In genomic region chr10:33315891-33316290, GRCh38 we compare ENCODE assay signal across 19 cellular contexts. TPM values are rescaled to one million over a fixed set of nuclear protein-coding genes. Genes with fewer than 3 reads are reported as not detected.
A peak's percentile ranks its signal among the peaks of the same experiment; 100 is the strongest.
DNase-seq lines count a peak whose midpoint lies in the region; ATAC-seq, FAIRE-seq and TF ChIP-seq lines count a peak whose summit lies in the region.
"Had no signal": no experiment of that assay in that cellular context is flagged by ENCODE, and none has a peak within 500 bp of the region (broad histone marks: within the 10 kb centered on the region; RNA-seq: fewer than 3 reads in every experiment).

No MANE protein-coding gene starts in this region.

- H3K27me3 ChIP-seq in K562 (ENCODE audit: control insufficient read depth in 2 of 2, insufficient read depth in 2 of 2, low read length in 2 of 2) (peaks cover 0 to 5% of the 10 kb centered on the region in 2 experiments; a peak in 1 of 5 replicates), hepatocyte (no peaks in the 10 kb centered on the region), subcutaneous abdominal adipose tissue (ENCODE audit: control insufficient read depth in 5 of 5, insufficient read depth in 4 of 5, low read length in 5 of 5) (no peaks in the 10 kb centered on the region), H7 (ENCODE audit: control insufficient read depth, insufficient read depth, low read length) (no peaks in the 10 kb centered on the region)
- H3K27me3 ChIP-seq: adrenal gland had no signal

- TF ChIP-seq CTCF in K562 (IDR thresholded peaks at IDR 0.05 in 2 of 3, conservative IDR thresholded peaks at IDR 0.05 in 1 of 3; ENCODE audit: insufficient read depth in 2 of 3, low read depth in 1 of 3, low read length in 3 of 3) (no peak), hepatocyte (IDR thresholded peaks at IDR 0.05; ENCODE audit: poor library complexity) (no peak)

- H3K9me3 ChIP-seq in K562 (replicated peaks; ENCODE audit: control insufficient read depth, insufficient read depth, low read depth, low read length) = no peaks in the 10 kb centered on the region
- no peaks in the 10 kb centered on the region for H3K9me3 ChIP-seq in hepatocyte (ENCODE audit: low read depth)
- no peaks in the 10 kb centered on the region for H3K9me3 ChIP-seq in subcutaneous abdominal adipose tissue (ENCODE audit: control insufficient read depth in 5 of 5, low read length in 5 of 5)
- H3K9me3 ChIP-seq: adrenal gland had no signal

- ATAC-seq in K562 = no peak
- no peak for ATAC-seq in HG03135 (IDR thresholded peaks at IDR 0.05; ENCODE audit: unreplicated experiment)
- ATAC-seq: activated T-helper 17 cell treated with anti-CD3 and anti-CD28 coated beads, Interleukin-2, amount 50 U/mL, for 72 hours had no signal

- intact Hi-C loops in K562 (cut with micrococcal nuclease) = no loop called here

- BruUV-seq in K562 (replicated peaks; lab: Mats Ljungman, UMichigan) = no TSS peak

- no peak overlapping the region for H2AFZ ChIP-seq in K562 (ENCODE audit: low read depth, low read length)
- H2AFZ ChIP-seq in hepatocyte = no peak overlapping the region
- H2AFZ ChIP-seq: PC-9 had no signal

- no peaks in the 10 kb centered on the region for H3K79me2 ChIP-seq in K562 (ENCODE audit: control insufficient read depth, insufficient read depth, low read length)
- peaks cover 75% of the 10 kb centered on the region for H3K79me2 ChIP-seq in hepatocyte

- H3K4me3 ChIP-seq in K562 (no peak overlapping the region), hepatocyte (no peak overlapping the region), subcutaneous abdominal adipose tissue (ENCODE audit: low read depth in 1 of 5, low read length in 5 of 5) (no peak overlapping the region), H7 (ENCODE audit: insufficient read depth, low read depth, low read length) (no peak overlapping the region)
- H3K4me3 ChIP-seq: adrenal gland, PC-9, skin epidermis had no signal

- no peak overlapping the region for H3K27ac ChIP-seq in K562 (ENCODE audit: extremely low read depth, low read depth, low read length)
- H3K27ac ChIP-seq in hepatocyte = peak overlapping the region; percentile 66
- H3K27ac ChIP-seq in subcutaneous abdominal adipose tissue (ENCODE audit: low read depth, low read length) = peak overlapping the region; percentile 85
- H3K27ac ChIP-seq: 22Rv1, KMS-11, PC-9 had no signal

- in situ Hi-C loops in K562 (cut with MboI) = no loop called here

- no peak for TF ChIP-seq EP300 in K562 (IDR thresholded peaks at IDR 0.05; ENCODE audit: low read length)

- POLR2A ChIA-PET in K562 (lab: Yijun Ruan, JAX) = no interaction called here

- TF ChIP-seq POLR2A in K562 (conservative IDR thresholded peaks at IDR 0.05) = no peak

- H3K9ac ChIP-seq in K562 (ENCODE audit: insufficient read depth in 1 of 2, low read depth in 2 of 2, low read length in 2 of 2) (no peak overlapping the region), subcutaneous abdominal adipose tissue (ENCODE audit: low read length in 5 of 5) (no peak overlapping the region)
- H3K9ac ChIP-seq: KMS-11 had no signal

- no peaks in the 10 kb centered on the region for H3K9me2 ChIP-seq in hepatocyte (replicated peaks; ENCODE audit: insufficient read depth)

- no peak for FAIRE-seq in K562 (lab: Jason Lieb, UNC)
- FAIRE-seq: islet of Langerhans had no signal

- H4K20me1 ChIP-seq in K562 (replicated peaks; ENCODE audit: control insufficient read depth, insufficient read depth, low read length) (no peaks in the 10 kb centered on the region), hepatocyte (ENCODE audit: insufficient read depth, poor library complexity, severe bottlenecking) (no peaks in the 10 kb centered on the region)

- CTCF ChIA-PET in K562 (lab: Yijun Ruan, JAX; ENCODE audit: low intra/inter-chr PET ratio) = no interaction called here

- no peaks in the 10 kb centered on the region for H3K4me1 ChIP-seq in K562 (replicated peaks in 1 of 2; ENCODE audit: control insufficient read depth in 2 of 2, insufficient read depth in 2 of 2, low read length in 2 of 2)
- peaks cover 22% of the 10 kb centered on the region for H3K4me1 ChIP-seq in hepatocyte (ENCODE audit: insufficient read depth)
- peaks cover 17 to 75% (median 47%) of the 10 kb centered on the region in 5 donors for H3K4me1 ChIP-seq in subcutaneous abdominal adipose tissue (ENCODE audit: control insufficient read depth in 5 of 5, insufficient read depth in 5 of 5, low read length in 5 of 5)

- DNase-seq in DMS53 (lab: John Stamatoyannopoulos, UW) = peak; percentile 37
- DNase-seq in DMS53 treated with DMSO at 0.1 percent for 48 hours (lab: John Stamatoyannopoulos, UW; ENCODE audit: unreplicated experiment) = no peak
- DNase-seq in K562 (ENCODE audit: extremely low read depth in 1 of 4, low spot score in 3 of 4) = no peak
- no peak for DNase-seq in hepatocyte (ENCODE audit: low spot score)
- no peak for DNase-seq in activated CD8-positive, alpha-beta memory T cell treated with anti-CD3 and anti-CD28 coated beads, Interleukin-2, amount 50 U/mL, for 4 hours
- no peak for DNase-seq in H7
- DNase-seq: adrenal gland; CD4-positive, CD25-positive, alpha-beta regulatory T cell; cerebellar nuclear complex; NCI-H1105; nucleus accumbens; PC-9 had no signal

- H3K4me2 ChIP-seq in K562 (ENCODE audit: insufficient read depth, low read length) = no peak overlapping the region
- H3K4me2 ChIP-seq in hepatocyte = peak overlapping the region; percentile 47
- H3K4me2 ChIP-seq: KMS-11, PC-9 had no signal

- no peaks in the 10 kb centered on the region for H3K36me3 ChIP-seq in K562 (ENCODE audit: control insufficient read depth, insufficient read depth, low read length)
- H3K36me3 ChIP-seq in hepatocyte (replicated peaks; ENCODE audit: insufficient read depth, low read depth) = no peaks in the 10 kb centered on the region
- peaks cover 8 to 31% (median 16%) of the 10 kb centered on the region in 5 donors for H3K36me3 ChIP-seq in subcutaneous abdominal adipose tissue (ENCODE audit: control insufficient read depth in 5 of 5, insufficient read depth in 5 of 5, low read length in 5 of 5)
- H3K36me3 ChIP-seq in H7 (replicated peaks; ENCODE audit: control insufficient read depth, insufficient read depth, low read length) = no peaks in the 10 kb centered on the region

- no peaks in the 10 kb centered on the region for H3K9me1 ChIP-seq in K562 (ENCODE audit: control insufficient read depth, insufficient read depth, low read length)

- no peak for TF ChIP-seq RAD21 in K562 (CRISPR knock-in tag; conservative IDR thresholded peaks at IDR 0.05 in 1 of 2, IDR thresholded peaks at IDR 0.05 in 1 of 2)

- WGBS in K562 (ENCODE audit: insufficient coverage, low coverage, missing lambda C conversion rate) = 2% methylated on average over 4 of the region's 4 CpGs
- WGBS in hepatocyte (ENCODE audit: low lambda C conversion rate, missing lambda C conversion rate) = 33% methylated on average over 4 of the region's 4 CpGs

TF ChIP-seq in K562, 482 proteins besides CTCF, POLR2A, EP300 and RAD21 (continues in another document):
- TF ChIP-seq SNIP1 (IDR thresholded peaks at IDR 0.05; ENCODE audit: low read depth) = no peak
- TF ChIP-seq CEBPG (CRISPR knock-in tag; IDR thresholded peaks at IDR 0.05) = no peak
- TF ChIP-seq CEBPG (tag; conservative IDR thresholded peaks at IDR 0.05 in 1 of 2, IDR thresholded peaks at IDR 0.05 in 1 of 2) = 0 out of 4 replicates have a peak, but pooled peaks of 1 of the 2 experiments have one; percentile 33
- no peak for TF ChIP-seq SRSF7 (optimal IDR thresholded peaks at IDR 0.05; ENCODE audit: low read depth, low read length)
- TF ChIP-seq ZSCAN32 (CRISPR knock-in tag; IDR thresholded peaks at IDR 0.05) = peak; percentile 63; the same call in 1 of the 2 replicates
- no peak for TF ChIP-seq CBX8 (IDR thresholded peaks at IDR 0.05; ENCODE audit: borderline replicate concordance, extremely low read depth, low read depth, low read length, poor library complexity, severe bottlenecking)
- TF ChIP-seq ELK3 (CRISPR knock-in tag; IDR thresholded peaks at IDR 0.05) = no peak
- TF ChIP-seq NCOR1 (IDR thresholded peaks at IDR 0.05) = no peak
- no peak for TF ChIP-seq RFX1 (IDR thresholded peaks at IDR 0.05)
- no peak for TF ChIP-seq KDM1A (IDR thresholded peaks at IDR 0.05)

RNA-seq across cellular contexts. Expression of gene NRP1, which starts 18.6 kb away (rescaled TPM):
- total RNA-seq in K562 (2011; cell fraction: chromatin; rRNA removed; ENCODE audit: low replicate concordance) = 0.28 TPM in 1 of 2 replicates, not detected in the other
- total RNA-seq in K562 (2011; cell fraction: nucleolus; rRNA removed) = 0.26 TPM in 1 of 2 replicates, not detected in the other
- total RNA-seq in K562 (2011; cell fraction: nucleoplasm; rRNA removed) = 0.07 and 0.15 TPM in 2 replicates
- total RNA-seq in K562 (2014; rRNA removed) = 0.05 and 0.08 TPM in 2 replicates
- total RNA-seq in K562 (2014; rRNA removed; fragmentation: Illumina TruSeq; extraction: Trizol) = not detected in 2 replicates
- total RNA-seq in K562 (2015; rRNA removed; fragmentation: Illumina TruSeq; extraction: Trizol) = 0.11 TPM in 1 of 2 replicates, not detected in the other
- 0.38 and 0.54 TPM in 2 replicates for total RNA-seq in K562 (2021)
- polyA plus RNA-seq in K562 (2011; rRNA removed) = 0.01 TPM in 1 of 2 replicates, not detected in the other
- polyA plus RNA-seq in K562 (2011; cell fraction: cytosol; rRNA removed) = 0.04 TPM in 1 of 2 replicates, not detected in the other
- polyA plus RNA-seq in K562 (2011; cell fraction: nucleus; rRNA removed) = 0.07 TPM in 1 of 2 replicates, not detected in the other
- 0.07 and 1.1 TPM in 2 replicates for polyA plus RNA-seq in K562 (2012)
- polyA plus RNA-seq in K562 (2014; fragmentation: Illumina TruSeq; extraction: Trizol) = not detected in 2 replicates
- polyA plus RNA-seq in K562 (2014; fragmentation: Nextera tagmentation; extraction: Ambion mirVana) = under 1 TPM in 1 of 2 experiments, not detected in 1; 0.04 TPM
- polyA plus RNA-seq in K562 (2014; rRNA removed) = not detected in 2 replicates
- polyA minus RNA-seq in K562 (2011; rRNA and poly(A)+ RNA removed) = not detected in 2 replicates
- polyA minus RNA-seq in K562 (2011; cell fraction: cytosol; rRNA and poly(A)+ RNA removed) = not detected in 2 replicates
- not detected in 2 replicates for polyA minus RNA-seq in K562 (2011; cell fraction: nucleus; rRNA and poly(A)+ RNA removed)
- total RNA-seq in hepatocyte = 44.5 and 46.9 TPM in 2 replicates
- polyA plus RNA-seq in hepatocyte = 32.2 and 35.3 TPM in 2 replicates
- total RNA-seq in H7 (2014; rRNA removed; shearing (Covaris generic)) = 1.4 and 2.1 TPM in 2 replicates
- total RNA-seq: CD4-positive, CD25-positive, alpha-beta regulatory T cell had no signal

Comparison
In these comparisons a context has a peak if more than half of its experiments do, and no peak if none do; other contexts are left out.
1. RNA of gene NRP1, which starts 18.6 kb away (total RNA-seq): 44.5 to 46.9 TPM in hepatocyte; 1.4 to 2.1 TPM in H7 and 0.05 to 0.54 TPM in K562; every median in the first group is over 10 times any median in the second.